In the genomic region with DNA sequence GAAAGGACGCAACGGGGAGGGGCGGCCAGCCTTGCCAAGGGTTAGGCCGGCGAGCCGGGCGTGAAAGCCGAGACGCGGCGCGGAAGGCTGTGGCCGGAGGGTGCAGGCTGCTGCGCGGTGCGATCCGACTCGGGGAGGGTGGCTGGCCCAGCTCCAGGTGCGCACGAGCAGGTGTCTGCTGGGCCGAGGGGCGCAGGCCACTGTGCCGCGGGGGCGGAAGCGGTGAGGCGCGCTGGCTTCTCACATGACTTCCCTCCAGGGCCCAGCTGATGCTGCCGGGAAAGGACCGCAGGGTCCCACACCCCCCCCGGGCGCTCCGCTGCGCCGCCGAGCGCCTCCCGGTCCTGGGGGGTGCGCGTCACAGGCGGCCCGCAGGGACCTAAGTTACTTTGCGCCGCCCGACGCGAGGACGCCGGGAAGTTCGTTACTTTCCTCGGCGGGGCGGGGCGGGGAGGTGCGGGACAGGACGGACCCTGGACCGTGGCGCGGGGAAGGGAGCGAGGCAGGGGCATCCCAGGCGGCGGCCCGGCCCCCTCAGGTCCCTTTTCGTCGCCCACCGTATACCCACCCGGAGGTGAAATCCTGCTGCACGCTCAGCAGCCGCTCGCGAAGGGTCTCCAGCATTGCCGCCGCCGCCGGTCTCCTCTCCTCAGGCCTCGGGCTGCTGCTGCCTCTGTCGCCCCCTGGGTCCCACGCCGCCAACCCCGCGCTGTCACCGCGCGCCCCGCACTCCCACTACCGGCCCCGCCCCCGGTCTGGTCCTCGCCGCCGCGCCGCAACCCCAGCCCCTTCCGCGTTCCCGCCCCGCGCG, we compare ENCODE assay signal across 1 cellular context.
TF ChIP-seq lines count a peak whose summit lies in the region.

A gene with protein sequence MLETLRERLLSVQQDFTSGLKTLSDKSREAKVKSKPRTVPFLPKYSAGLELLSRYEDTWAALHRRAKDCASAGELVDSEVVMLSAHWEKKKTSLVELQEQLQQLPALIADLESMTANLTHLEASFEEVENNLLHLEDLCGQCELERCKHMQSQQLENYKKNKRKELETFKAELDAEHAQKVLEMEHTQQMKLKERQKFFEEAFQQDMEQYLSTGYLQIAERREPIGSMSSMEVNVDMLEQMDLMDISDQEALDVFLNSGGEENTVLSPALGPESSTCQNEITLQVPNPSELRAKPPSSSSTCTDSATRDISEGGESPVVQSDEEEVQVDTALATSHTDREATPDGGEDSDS (minus strand): TSS at position 783 of the 811 bp plus-strand sequence. CDS start 159 bp downstream, at position 624.

TF ChIP-seq in H1, 55 proteins besides CTCF, POLR2A, EP300 and RAD21 (continued from another document):
- TF ChIP-seq KDM5A (IDR thresholded peaks at IDR 0.05; ENCODE audit: low read length) (no peak), PHF8 (conservative IDR thresholded peaks at IDR 0.05; ENCODE audit: low read depth, low read length) (peak; percentile 51), TBP (IDR thresholded peaks at IDR 0.05; ENCODE audit: low read depth, low read length) (no peak), RFX5 (IDR thresholded peaks at IDR 0.05; ENCODE audit: borderline replicate concordance, low read depth, low read length) (no peak), BACH1 (IDR thresholded peaks at IDR 0.05; ENCODE audit: low read length) (peak; percentile 51; the same call in 1 of the 2 replicates), CBX8 (IDR thresholded peaks at IDR 0.05; ENCODE audit: borderline replicate concordance, low read depth, low read length) (no peak), RNF2 (IDR thresholded peaks at IDR 0.05; ENCODE audit: borderline replicate concordance, low read depth, low read length, missing control alignments, poor library complexity, severe bottlenecking) (no peak), TEAD4 (IDR thresholded peaks at IDR 0.05; ENCODE audit: low read depth, low read length) (no peak), TAF7 (optimal IDR thresholded peaks at IDR 0.05; ENCODE audit: borderline replicate concordance, low read depth, low read length) (no peak), KDM4A (IDR thresholded peaks at IDR 0.05; ENCODE audit: low read depth, low read length, severe bottlenecking) (peak; percentile 88), TCF12 (IDR thresholded peaks at IDR 0.05; ENCODE audit: low read depth, low read length) (no peak), POLR2AphosphoS5 (IDR thresholded peaks at IDR 0.05; ENCODE audit: low read depth, low read length) (no peak), ASH2L (IDR thresholded peaks at IDR 0.05; ENCODE audit: low read length) (peak; percentile 97), GTF2F1 (IDR thresholded peaks at IDR 0.05; ENCODE audit: borderline replicate concordance, low read depth, low read length) (no peak), SRF (IDR thresholded peaks at IDR 0.05; ENCODE audit: low read depth, low read length) (no peak), SUZ12 (IDR thresholded peaks at IDR 0.05; ENCODE audit: low read length) (peak; percentile 20; the same call in 1 of the 2 replicates), CHD1 (IDR thresholded peaks at IDR 0.05; ENCODE audit: low read depth, low read length) (no peak), HDAC2 (IDR thresholded peaks at IDR 0.05; ENCODE audit: borderline replicate concordance in 1 of 2, low read depth in 2 of 2, low read length in 2 of 2) (peak in 1 of 2 experiments; percentile 45; a peak in 1 of 4 replicates), RBBP5 (IDR thresholded peaks at IDR 0.05; ENCODE audit: borderline replicate concordance, low read depth, low read length) (peak; percentile 93), RXRA (IDR thresholded peaks at IDR 0.05; ENCODE audit: insufficient read depth, low read depth, low read length) (no peak), JUN (IDR thresholded peaks at IDR 0.05; ENCODE audit: low read depth, low read length) (no peak), CBX5 (IDR thresholded peaks at IDR 0.05; ENCODE audit: low read depth, low read length) (no peak)
- TF ChIP-seq, protein P1, sequence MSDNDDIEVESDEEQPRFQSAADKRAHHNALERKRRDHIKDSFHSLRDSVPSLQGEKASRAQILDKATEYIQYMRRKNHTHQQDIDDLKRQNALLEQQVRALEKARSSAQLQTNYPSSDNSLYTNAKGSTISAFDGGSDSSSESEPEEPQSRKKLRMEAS (IDR thresholded peaks at IDR 0.05), result peak; percentile 89
- TF ChIP-seq, protein P2, sequence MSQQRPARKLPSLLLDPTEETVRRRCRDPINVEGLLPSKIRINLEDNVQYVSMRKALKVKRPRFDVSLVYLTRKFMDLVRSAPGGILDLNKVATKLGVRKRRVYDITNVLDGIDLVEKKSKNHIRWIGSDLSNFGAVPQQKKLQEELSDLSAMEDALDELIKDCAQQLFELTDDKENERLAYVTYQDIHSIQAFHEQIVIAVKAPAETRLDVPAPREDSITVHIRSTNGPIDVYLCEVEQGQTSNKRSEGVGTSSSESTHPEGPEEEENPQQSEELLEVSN (IDR thresholded peaks at IDR 0.05), result peak; percentile 56; the same call in 1 of the 2 replicates
- TF ChIP-seq, protein P3, sequence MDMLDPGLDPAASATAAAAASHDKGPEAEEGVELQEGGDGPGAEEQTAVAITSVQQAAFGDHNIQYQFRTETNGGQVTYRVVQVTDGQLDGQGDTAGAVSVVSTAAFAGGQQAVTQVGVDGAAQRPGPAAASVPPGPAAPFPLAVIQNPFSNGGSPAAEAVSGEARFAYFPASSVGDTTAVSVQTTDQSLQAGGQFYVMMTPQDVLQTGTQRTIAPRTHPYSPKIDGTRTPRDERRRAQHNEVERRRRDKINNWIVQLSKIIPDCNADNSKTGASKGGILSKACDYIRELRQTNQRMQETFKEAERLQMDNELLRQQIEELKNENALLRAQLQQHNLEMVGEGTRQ (IDR thresholded peaks at IDR 0.05; ENCODE audit: low read length), result peak; percentile 41; the same call in 1 of the 2 replicates
- TF ChIP-seq, protein P4, sequence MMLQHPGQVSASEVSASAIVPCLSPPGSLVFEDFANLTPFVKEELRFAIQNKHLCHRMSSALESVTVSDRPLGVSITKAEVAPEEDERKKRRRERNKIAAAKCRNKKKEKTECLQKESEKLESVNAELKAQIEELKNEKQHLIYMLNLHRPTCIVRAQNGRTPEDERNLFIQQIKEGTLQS (IDR thresholded peaks at IDR 0.05; ENCODE audit: insufficient read depth, low read depth, low read length), result no peak
